ENCODE assay signal across 7 cellular contexts in the genomic region with DNA sequence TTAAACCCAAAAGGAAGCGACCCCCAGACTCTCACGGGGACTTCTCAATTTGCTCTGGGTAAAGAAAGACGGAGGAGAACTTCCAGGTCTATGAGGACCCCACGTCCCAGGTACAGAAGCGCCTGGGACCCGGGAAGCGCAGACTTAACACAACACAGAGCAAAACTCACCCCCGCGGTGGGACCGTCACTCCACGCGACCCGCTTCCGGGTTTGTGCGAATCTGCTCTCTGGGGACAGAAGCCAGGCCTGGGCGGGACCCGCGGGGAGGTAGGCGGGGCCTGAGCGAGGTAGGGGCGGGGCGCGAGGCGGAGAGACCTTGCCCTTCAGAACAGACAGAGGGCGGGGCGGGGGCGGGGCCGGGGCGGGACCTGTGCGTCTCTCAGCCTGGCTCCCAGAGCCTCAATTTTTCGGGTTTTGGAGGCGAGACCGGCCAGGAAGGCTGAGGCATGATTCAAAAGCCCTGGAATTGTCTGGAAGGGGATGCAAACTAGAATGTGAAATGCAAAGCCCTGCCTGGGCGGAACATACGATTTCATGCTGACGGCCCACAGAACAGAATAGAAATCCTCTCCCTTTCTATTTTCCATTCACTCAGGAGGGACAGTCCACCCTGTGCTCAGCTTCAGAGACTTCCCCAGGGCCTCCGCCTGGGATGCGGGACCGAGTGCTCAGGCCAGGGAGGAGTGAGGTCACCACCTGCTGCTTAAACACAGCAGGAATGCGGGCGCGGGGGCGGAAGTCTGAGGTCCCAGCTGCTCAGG. TPM values are rescaled to one million over a fixed set of nuclear protein-coding genes. Genes with fewer than 3 reads are reported as not detected.
A peak's percentile ranks its signal among the peaks of the same experiment; 100 is the strongest.
DNase-seq lines count a peak whose midpoint lies in the region; ATAC-seq, FAIRE-seq and TF ChIP-seq lines count a peak whose summit lies in the region.

No MANE protein-coding gene starts in this region.

- H3K27ac Mint-ChIP-seq in WTC11: peak overlapping the region; percentile 92

- H3K4me1 Mint-ChIP-seq in WTC11: peaks cover 47% of the 10 kb centered on the region

- TF ChIP-seq CTCF in WTC11 (IDR thresholded peaks at IDR 0.05) (no peak), cardiac fibroblast (IDR thresholded peaks at IDR 0.05; ENCODE audit: low read depth, low read length) (no peak)

- CTCF ChIA-PET in WTC11 (lab: Charles Lee): interaction anchor here (0.6 kb wide), 1 partner anchor 247 kb away, joined by 4 read pairs; no protein-coding TSS in a partner anchor

- H3K4me3 Mint-ChIP-seq in WTC11: peak overlapping the region; percentile 94

- H3K36me3 Mint-ChIP-seq in WTC11: peaks cover 6% of the 10 kb centered on the region

- DNase-seq in NCI-H1930 (lab: John Stamatoyannopoulos, UW) (peak; percentile 83 to 84), WTC11 (ENCODE audit: low spot score) (peak; percentile 97), cardiac fibroblast (ENCODE audit: low read depth in 2 of 2) (peak; percentile 82 to 84)
- peak; percentile 89 for DNase-seq in stimulated activated CD4-positive, alpha-beta T cell treated with anti-CD3 and anti-CD28 coated beads, Interleukin-12 subunit alpha, Interleukin-12 subunit beta, amount 100 ng/mL, for 4 hours

- POLR2A ChIA-PET in WTC11 (lab: Charles Lee): no interaction called here

- H3K27me3 Mint-ChIP-seq in WTC11 (ENCODE audit: low read depth): no peaks in the 10 kb centered on the region

- peak; percentile 36 for FAIRE-seq in islet of Langerhans (lab: Jason Lieb, UNC)

- ATAC-seq in GM18499 (IDR thresholded peaks at IDR 0.05; ENCODE audit: insufficient read depth, unreplicated experiment): peak; percentile 55
- peak; percentile 98 for ATAC-seq in HG02840 (IDR thresholded peaks at IDR 0.05; ENCODE audit: low FRiP score, unreplicated experiment)
- peak; percentile 54 for ATAC-seq in WTC11

- H3K9me3 Mint-ChIP-seq in WTC11: no peaks in the 10 kb centered on the region

- H3K4me3 ChIP-seq in cardiac fibroblast (replicated peaks in 1 of 2; ENCODE audit: low read depth in 2 of 2, low read length in 2 of 2): peak overlapping the region; percentile 77 to 80

TF ChIP-seq in WTC11, 78 proteins besides CTCF, POLR2A, EP300 and RAD21:
- TF ChIP-seq, protein P1, sequence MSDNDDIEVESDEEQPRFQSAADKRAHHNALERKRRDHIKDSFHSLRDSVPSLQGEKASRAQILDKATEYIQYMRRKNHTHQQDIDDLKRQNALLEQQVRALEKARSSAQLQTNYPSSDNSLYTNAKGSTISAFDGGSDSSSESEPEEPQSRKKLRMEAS (CRISPR knock-in tag; IDR thresholded peaks at IDR 0.05): 0 out of 2 replicates have a peak, but pooled peaks have one; percentile 20
- TF ChIP-seq, protein P2, sequence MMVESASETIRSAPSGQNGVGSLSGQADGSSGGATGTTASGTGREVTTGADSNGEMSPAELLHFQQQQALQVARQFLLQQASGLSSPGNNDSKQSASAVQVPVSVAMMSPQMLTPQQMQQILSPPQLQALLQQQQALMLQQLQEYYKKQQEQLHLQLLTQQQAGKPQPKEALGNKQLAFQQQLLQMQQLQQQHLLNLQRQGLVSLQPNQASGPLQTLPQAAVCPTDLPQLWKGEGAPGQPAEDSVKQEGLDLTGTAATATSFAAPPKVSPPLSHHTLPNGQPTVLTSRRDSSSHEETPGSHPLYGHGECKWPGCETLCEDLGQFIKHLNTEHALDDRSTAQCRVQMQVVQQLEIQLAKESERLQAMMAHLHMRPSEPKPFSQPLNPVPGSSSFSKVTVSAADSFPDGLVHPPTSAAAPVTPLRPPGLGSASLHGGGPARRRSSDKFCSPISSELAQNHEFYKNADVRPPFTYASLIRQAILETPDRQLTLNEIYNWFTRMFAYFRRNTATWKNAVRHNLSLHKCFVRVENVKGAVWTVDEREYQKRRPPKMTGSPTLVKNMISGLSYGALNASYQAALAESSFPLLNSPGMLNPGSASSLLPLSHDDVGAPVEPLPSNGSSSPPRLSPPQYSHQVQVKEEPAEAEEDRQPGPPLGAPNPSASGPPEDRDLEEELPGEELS (CRISPR knock-in tag; IDR thresholded peaks at IDR 0.05): 0 out of 2 replicates have a peak, but pooled peaks have one; percentile 29
- TF ChIP-seq, protein P3, sequence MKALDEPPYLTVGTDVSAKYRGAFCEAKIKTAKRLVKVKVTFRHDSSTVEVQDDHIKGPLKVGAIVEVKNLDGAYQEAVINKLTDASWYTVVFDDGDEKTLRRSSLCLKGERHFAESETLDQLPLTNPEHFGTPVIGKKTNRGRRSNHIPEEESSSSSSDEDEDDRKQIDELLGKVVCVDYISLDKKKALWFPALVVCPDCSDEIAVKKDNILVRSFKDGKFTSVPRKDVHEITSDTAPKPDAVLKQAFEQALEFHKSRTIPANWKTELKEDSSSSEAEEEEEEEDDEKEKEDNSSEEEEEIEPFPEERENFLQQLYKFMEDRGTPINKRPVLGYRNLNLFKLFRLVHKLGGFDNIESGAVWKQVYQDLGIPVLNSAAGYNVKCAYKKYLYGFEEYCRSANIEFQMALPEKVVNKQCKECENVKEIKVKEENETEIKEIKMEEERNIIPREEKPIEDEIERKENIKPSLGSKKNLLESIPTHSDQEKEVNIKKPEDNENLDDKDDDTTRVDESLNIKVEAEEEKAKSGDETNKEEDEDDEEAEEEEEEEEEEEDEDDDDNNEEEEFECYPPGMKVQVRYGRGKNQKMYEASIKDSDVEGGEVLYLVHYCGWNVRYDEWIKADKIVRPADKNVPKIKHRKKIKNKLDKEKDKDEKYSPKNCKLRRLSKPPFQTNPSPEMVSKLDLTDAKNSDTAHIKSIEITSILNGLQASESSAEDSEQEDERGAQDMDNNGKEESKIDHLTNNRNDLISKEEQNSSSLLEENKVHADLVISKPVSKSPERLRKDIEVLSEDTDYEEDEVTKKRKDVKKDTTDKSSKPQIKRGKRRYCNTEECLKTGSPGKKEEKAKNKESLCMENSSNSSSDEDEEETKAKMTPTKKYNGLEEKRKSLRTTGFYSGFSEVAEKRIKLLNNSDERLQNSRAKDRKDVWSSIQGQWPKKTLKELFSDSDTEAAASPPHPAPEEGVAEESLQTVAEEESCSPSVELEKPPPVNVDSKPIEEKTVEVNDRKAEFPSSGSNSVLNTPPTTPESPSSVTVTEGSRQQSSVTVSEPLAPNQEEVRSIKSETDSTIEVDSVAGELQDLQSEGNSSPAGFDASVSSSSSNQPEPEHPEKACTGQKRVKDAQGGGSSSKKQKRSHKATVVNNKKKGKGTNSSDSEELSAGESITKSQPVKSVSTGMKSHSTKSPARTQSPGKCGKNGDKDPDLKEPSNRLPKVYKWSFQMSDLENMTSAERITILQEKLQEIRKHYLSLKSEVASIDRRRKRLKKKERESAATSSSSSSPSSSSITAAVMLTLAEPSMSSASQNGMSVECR (CRISPR knock-in tag; IDR thresholded peaks at IDR 0.05; ENCODE audit: borderline replicate concordance): no peak
- peak; percentile 93 for TF ChIP-seq ZNF263 (CRISPR knock-in tag; IDR thresholded peaks at IDR 0.05; ENCODE audit: low read depth)
- TF ChIP-seq, protein P4, sequence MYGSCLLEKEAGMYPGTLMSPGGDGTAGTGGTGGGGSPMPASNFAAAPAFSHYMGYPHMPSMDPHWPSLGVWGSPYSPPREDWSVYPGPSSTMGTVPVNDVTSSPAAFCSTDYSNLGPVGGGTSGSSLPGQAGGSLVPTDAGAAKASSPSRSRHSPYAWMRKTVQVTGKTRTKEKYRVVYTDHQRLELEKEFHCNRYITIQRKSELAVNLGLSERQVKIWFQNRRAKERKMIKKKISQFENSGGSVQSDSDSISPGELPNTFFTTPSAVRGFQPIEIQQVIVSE (CRISPR knock-in tag; IDR thresholded peaks at IDR 0.05; ENCODE audit: borderline replicate concordance): no peak
- TF ChIP-seq SP1 (CRISPR knock-in tag; conservative IDR thresholded peaks at IDR 0.05): peak; percentile 65; the same call in 1 of the 2 replicates
- TF ChIP-seq ZNF423 (CRISPR knock-in tag; IDR thresholded peaks at IDR 0.05): peak; percentile 72
TF ChIP-seq in WTC11: peak in this region for 5.

RNA-seq across cellular contexts. Expression of a gene that starts 19.3 kb away (rescaled TPM):
- total RNA-seq in WTC11 (2021): 7.6 to 9.8 TPM (median 7.8 TPM) in 3 replicates

RNA-seq across cellular contexts. Expression of a gene that starts 20.1 kb away (rescaled TPM):
- total RNA-seq in WTC11 (2021): 10.8 to 15.3 TPM (median 12.4 TPM) in 3 replicates

RNA-seq across cellular contexts. Expression of a gene that starts 45.1 kb away (rescaled TPM):
- total RNA-seq in WTC11 (2021): 23.7 to 25.4 TPM (median 23.8 TPM) in 3 replicates

Comparison
In these comparisons a context has a peak if more than half of its experiments do, and no peak if none do; other contexts are left out.
1. Peak in every context shown above with its lines: DNase-seq, ATAC-seq and H3K4me3 ChIP-seq.